In the genomic region with DNA sequence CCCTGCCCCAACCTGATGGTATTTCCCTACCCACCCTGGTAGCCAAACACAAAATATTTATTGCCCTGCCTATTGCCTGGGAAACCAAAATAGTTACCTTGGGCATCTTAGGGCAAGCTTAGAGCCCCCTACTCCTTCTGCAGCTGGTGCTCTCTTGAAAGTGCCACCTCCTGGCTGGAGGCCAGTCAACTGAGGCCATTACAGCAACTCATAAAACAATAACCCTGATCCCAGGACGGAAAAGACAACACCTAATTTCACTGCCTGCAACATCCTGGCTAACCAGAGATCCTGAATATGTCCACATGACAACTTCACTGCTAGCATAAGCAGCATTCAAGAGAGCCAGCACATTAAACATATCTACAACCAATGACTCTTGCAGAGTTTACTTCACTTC, we compare ENCODE assay signal across 28 cellular contexts.
"Had no signal": no experiment of that assay in that cellular context is flagged by ENCODE, and none has a peak within 500 bp of the region (broad histone marks: within the 10 kb centered on the region; RNA-seq: fewer than 3 reads in every experiment).

No MANE protein-coding gene starts in this region.

- H3K4me1 ChIP-seq: ascending aorta, breast epithelium, esophagus muscularis mucosa had no signal

- ATAC-seq: activated CD8-positive, alpha-beta T cell treated with anti-CD3 and anti-CD28 coated beads for 36 hours; activated T-cell treated with anti-CD3 and anti-CD28 coated beads, Interleukin-2, amount 50 U/mL, for 4 hours; activated T-helper 17 cell treated with anti-CD3 and anti-CD28 coated beads, Interleukin-2, amount 50 U/mL, for 72 hours; foreskin keratinocyte; gastrocnemius medialis; heart left ventricle had no signal

- H3K9me3 ChIP-seq: breast epithelium had no signal

- H3K4me1 Mint-ChIP-seq: activated CD4-positive, alpha-beta T cell treated with anti-CD3 and anti-CD28 coated beads, Interleukin-2, amount 10 ng/mL, durations not matched to agents 7 days and 5 days; brain had no signal

- H3K27ac ChIP-seq: ascending aorta, breast epithelium, esophagus muscularis mucosa, foreskin keratinocyte, gastrocnemius medialis, heart left ventricle had no signal

- H3K27ac Mint-ChIP-seq: activated CD4-positive, alpha-beta T cell treated with anti-CD3 and anti-CD28 coated beads, Interleukin-2, amount 10 ng/mL, durations not matched to agents 7 days and 5 days; activated naive CD8-positive, alpha-beta T cell; activated T-helper 17 cell treated with anti-CD3 and anti-CD28 coated beads, Interleukin-2, amount 50 U/mL, for 72 hours; brain had no signal

- H3K4me3 Mint-ChIP-seq: activated CD4-positive, alpha-beta T cell treated with anti-CD3 and anti-CD28 coated beads, Interleukin-2, amount 10 ng/mL, durations not matched to agents 7 days and 5 days; activated CD8-positive, alpha-beta T cell treated with anti-CD3 and anti-CD28 coated beads for 36 hours; activated naive CD8-positive, alpha-beta T cell; activated T-cell treated with anti-CD3 and anti-CD28 coated beads, Interleukin-2, amount 50 U/mL, for 4 hours; activated T-helper 17 cell treated with anti-CD3 and anti-CD28 coated beads, Interleukin-2, amount 50 U/mL, for 72 hours; brain; central memory CD8-positive, alpha-beta T cell had no signal

- DNase-seq: activated CD4-positive, alpha-beta T cell treated with anti-CD3 and anti-CD28 coated beads for 4 hours; activated CD4-positive, alpha-beta T cell treated with anti-CD3 and anti-CD28 coated beads, Interleukin-2, amount 10 ng/mL, durations not matched to agents 7 days and 5 days; activated CD4-positive, alpha-beta T cell treated with anti-CD3 and anti-CD28 coated beads, Interleukin-2, amount 50 U/mL, for 4 hours; activated CD4-positive, CD25-positive, alpha-beta regulatory T cell; activated CD4-positive, CD25-positive, alpha-beta regulatory T cell treated with anti-CD3 and anti-CD28 coated beads, Interleukin-2, amount 50 U/mL, for 72 hours; activated CD8-positive, alpha-beta memory T cell treated with anti-CD3 and anti-CD28 coated beads for 24 hours; activated CD8-positive, alpha-beta T cell treated with anti-CD3 and anti-CD28 coated beads for 36 hours; activated effector memory CD4-positive, alpha-beta T cell treated with Interleukin-2 at 50 U/mL for 16 hours; activated gamma-delta T cell treated with Interleukin-2 at 50 U/mL for 16 hours; activated naive CD4-positive, alpha-beta T cell treated with anti-CD3 and anti-CD28 coated beads, Interleukin-2, amount 50 U/mL, for 16 hours; activated naive CD4-positive, alpha-beta T cell treated with Interleukin-2 at 50 U/mL for 16 hours; activated T-cell treated with anti-CD3 and anti-CD28 coated beads, Interleukin-2, amount 50 U/mL, for 4 hours; cortex of kidney; dermis blood vessel endothelial cell; effector CD8-positive, alpha-beta T cell; erythroblast; foreskin keratinocyte; gastrocnemius medialis; glutamatergic neuron; heart left ventricle; T-helper 2 cell had no signal

- H3K4me3 ChIP-seq: ascending aorta, breast epithelium, esophagus muscularis mucosa, gastrocnemius medialis, heart left ventricle had no signal

- H3K36me3 ChIP-seq: breast epithelium had no signal

- H3K27me3 Mint-ChIP-seq: activated CD4-positive, alpha-beta T cell treated with anti-CD3 and anti-CD28 coated beads, Interleukin-2, amount 10 ng/mL, durations not matched to agents 7 days and 5 days; activated CD8-positive, alpha-beta T cell treated with anti-CD3 and anti-CD28 coated beads for 36 hours; activated naive CD8-positive, alpha-beta T cell; activated T-helper 17 cell treated with anti-CD3 and anti-CD28 coated beads, Interleukin-2, amount 50 U/mL, for 72 hours; brain; central memory CD8-positive, alpha-beta T cell had no signal

- H3K27me3 ChIP-seq: ascending aorta, breast epithelium, esophagus muscularis mucosa, foreskin keratinocyte, gastrocnemius medialis, heart left ventricle had no signal
